ENCODE assay signal across 19 cellular contexts in genomic region chr17:17993366-17993765, GRCh38. TPM values are rescaled to one million over a fixed set of nuclear protein-coding genes. Genes with fewer than 3 reads are reported as not detected.
DNase-seq lines count a peak whose midpoint lies in the region; ATAC-seq, FAIRE-seq and TF ChIP-seq lines count a peak whose summit lies in the region.
"Had no signal": no experiment of that assay in that cellular context is flagged by ENCODE, and none has a peak within 500 bp of the region (broad histone marks: within the 10 kb centered on the region; RNA-seq: fewer than 3 reads in every experiment).

No MANE protein-coding gene starts in this region.

- no peak overlapping the region for H2BK5ac ChIP-seq in neuronal stem cell (ENCODE audit: low read length)

- H3K18ac ChIP-seq in neuronal stem cell (ENCODE audit: low read length): no peak overlapping the region

- peak overlapping the region; percentile 42 for H2BK15ac ChIP-seq in neuronal stem cell (ENCODE audit: low read length)

- no peaks in the 10 kb centered on the region for H3K79me1 ChIP-seq in neuronal stem cell (ENCODE audit: low read depth, low read length)

- H3K4me3 ChIP-seq in astrocyte (ENCODE audit: insufficient read depth, low read depth, low read length): no peak overlapping the region
- no peak overlapping the region for H3K4me3 ChIP-seq in neuronal stem cell (ENCODE audit: low read length in 2 of 2)

- no peak overlapping the region for H3K14ac ChIP-seq in neuronal stem cell (ENCODE audit: low read length)

- no peaks in the 10 kb centered on the region for H4K20me1 ChIP-seq in astrocyte (ENCODE audit: insufficient read depth, low read length)

- FAIRE-seq in astrocyte (lab: Jason Lieb, UNC): no peak

- no peak overlapping the region for H2BK120ac ChIP-seq in neuronal stem cell (ENCODE audit: low read depth, low read length)

- H3K4me3 Mint-ChIP-seq in astrocyte (ENCODE audit: unreplicated experiment): peak overlapping the region; percentile 57
- H3K4me3 Mint-ChIP-seq in stimulated activated naive B cell treated with anti-CD40 and anti-IgM and Interleukin-4, amounts not matched to agents 10 μg/mL and 1 μg/mL and 100 μg/mL, for 72 hours: no peak overlapping the region
- H3K4me3 Mint-ChIP-seq: CD14-positive monocyte had no signal

- H3K9me3 ChIP-seq in astrocyte (ENCODE audit: insufficient read depth, low read depth, low read length) (no peaks in the 10 kb centered on the region), neuronal stem cell (replicated peaks in 1 of 2; ENCODE audit: control insufficient read depth in 2 of 2, insufficient read depth in 1 of 2, low read depth in 1 of 2, low read length in 2 of 2) (no peaks in the 10 kb centered on the region)

- peak overlapping the region; percentile 24 to 50 for H3K27ac Mint-ChIP-seq in activated naive CD4-positive, alpha-beta T cell treated with anti-CD3 and anti-CD28 coated beads, Interleukin-2, amount 50 U/mL, for 72 hours
- H3K27ac Mint-ChIP-seq in astrocyte (ENCODE audit: unreplicated experiment): no peak overlapping the region
- H3K27ac Mint-ChIP-seq in stimulated activated naive B cell treated with anti-CD40 and anti-IgM and Interleukin-4, amounts not matched to agents 10 μg/mL and 1 μg/mL and 100 μg/mL, for 72 hours: peak overlapping the region; percentile 7

- H3K4me2 ChIP-seq in astrocyte (ENCODE audit: low read length) (no peak overlapping the region), neuronal stem cell (ENCODE audit: insufficient read depth, low read length, poor library complexity, severe bottlenecking) (no peak overlapping the region)
- H3K4me2 ChIP-seq: KMS-11 had no signal

- DNase-seq in activated naive CD4-positive, alpha-beta T cell treated with anti-CD3 and anti-CD28 coated beads, Interleukin-2, amount 50 U/mL, for 72 hours (ENCODE audit: low spot score in 2 of 2): no peak
- DNase-seq in activated naive CD4-positive, alpha-beta T cell treated with Interleukin-2 at 50 U/mL for 16 hours: no peak
- DNase-seq in astrocyte (ENCODE audit: low read depth) (no peak), neuronal stem cell (ENCODE audit: low spot score) (no peak), NK-92 (lab: John Stamatoyannopoulos, UW; ENCODE audit: unreplicated experiment) (no peak)
- no peak for DNase-seq in stimulated activated naive B cell treated with anti-CD40 and anti-IgM and Interleukin-4, amounts not matched to agents 10 μg/mL and 1 μg/mL and 100 μg/mL, for 72 hours
- no peak for DNase-seq in activated CD4-positive, alpha-beta T cell treated with anti-CD3 and anti-CD28 coated beads, Interleukin-2, amount 50 U/mL, for 4 hours
- DNase-seq: 8988T, DND-41, GDM1, NCI-H1417 treated with DMSO at 0.1 percent for 48 hours, NCI-H1930, NCI-H345, NCI-H524 treated with DMSO at 0.1 percent for 48 hours had no signal

- H3K9ac ChIP-seq in astrocyte (ENCODE audit: low read length): no peak overlapping the region
- H3K9ac ChIP-seq in neuronal stem cell (ENCODE audit: low read depth, low read length, poor library complexity): no peak overlapping the region
- H3K9ac ChIP-seq: KMS-11 had no signal

- H4K91ac ChIP-seq in neuronal stem cell (ENCODE audit: low read depth, low read length, poor library complexity): no peak overlapping the region

- no CpG with 5 or more reads among the region's 2 CpGs for WGBS in neuronal stem cell (ENCODE audit: extremely low coverage in 2 of 2, insufficient read length in 2 of 2, insufficient replicate concordance in 1 of 2), 2 donors

- H3K9me3 Mint-ChIP-seq in activated naive CD4-positive, alpha-beta T cell treated with anti-CD3 and anti-CD28 coated beads, Interleukin-2, amount 50 U/mL, for 72 hours: no peaks in the 10 kb centered on the region
- no peaks in the 10 kb centered on the region for H3K9me3 Mint-ChIP-seq in astrocyte (ENCODE audit: unreplicated experiment)
- H3K9me3 Mint-ChIP-seq in stimulated activated naive B cell treated with anti-CD40 and anti-IgM and Interleukin-4, amounts not matched to agents 10 μg/mL and 1 μg/mL and 100 μg/mL, for 72 hours: no peaks in the 10 kb centered on the region

- no peak for ATAC-seq in activated naive CD4-positive, alpha-beta T cell treated with anti-CD3 and anti-CD28 coated beads, Interleukin-2, amount 50 U/mL, for 72 hours
- no peak for ATAC-seq in stimulated activated naive B cell treated with anti-CD40 and anti-IgM and Interleukin-4, amounts not matched to agents 10 μg/mL and 1 μg/mL and 100 μg/mL, for 72 hours (replicated peaks)
- ATAC-seq in GM21723 (IDR thresholded peaks at IDR 0.05; ENCODE audit: unreplicated experiment): no peak
- ATAC-seq: HCT116, Panc1 had no signal

- no peaks in the 10 kb centered on the region for H3K79me2 ChIP-seq in astrocyte (ENCODE audit: insufficient read depth, low read length)

- TF ChIP-seq CTCF in astrocyte (IDR thresholded peaks at IDR 0.05; ENCODE audit: insufficient read depth, low read depth, low read length): no peak

- H3K27me3 Mint-ChIP-seq in astrocyte (ENCODE audit: low read depth, unreplicated experiment): peaks cover 11% of the 10 kb centered on the region
- no peaks in the 10 kb centered on the region for H3K27me3 Mint-ChIP-seq in stimulated activated naive B cell treated with anti-CD40 and anti-IgM and Interleukin-4, amounts not matched to agents 10 μg/mL and 1 μg/mL and 100 μg/mL, for 72 hours

- no peak overlapping the region for H3K23ac ChIP-seq in neuronal stem cell (ENCODE audit: low read depth, low read length, poor library complexity)

- H3K36me3 ChIP-seq in astrocyte (ENCODE audit: insufficient read depth, low read length): no peaks in the 10 kb centered on the region
- H3K36me3 ChIP-seq in neuronal stem cell (replicated peaks in 1 of 2; ENCODE audit: control insufficient read depth in 2 of 2, insufficient read depth in 2 of 2, low read length in 2 of 2): no peaks in the 10 kb centered on the region

- H2AFZ ChIP-seq in astrocyte (ENCODE audit: low read depth, low read length) (no peak overlapping the region), neuronal stem cell (ENCODE audit: low read length) (no peak overlapping the region)

- H4K8ac ChIP-seq in neuronal stem cell (ENCODE audit: low read depth, low read length): no peak overlapping the region

- peaks cover 18% of the 10 kb centered on the region for H3K4me1 ChIP-seq in astrocyte (ENCODE audit: insufficient read depth, low read length)
- H3K4me1 ChIP-seq in neuronal stem cell (ENCODE audit: control insufficient read depth in 2 of 2, insufficient read depth in 1 of 2, low read depth in 1 of 2, low read length in 2 of 2): peaks cover 6 to 9% of the 10 kb centered on the region in 2 donors

- peaks cover 13% of the 10 kb centered on the region for H3K4me1 Mint-ChIP-seq in astrocyte (ENCODE audit: low read depth, unreplicated experiment)
- peaks cover 3 to 4% of the 10 kb centered on the region in 2 donors for H3K4me1 Mint-ChIP-seq in stimulated activated naive B cell treated with anti-CD40 and anti-IgM and Interleukin-4, amounts not matched to agents 10 μg/mL and 1 μg/mL and 100 μg/mL, for 72 hours

- H3K27me3 ChIP-seq in astrocyte (ENCODE audit: insufficient read depth, low read length): no peaks in the 10 kb centered on the region
- H3K27me3 ChIP-seq in neuronal stem cell (ENCODE audit: control insufficient read depth in 3 of 3, insufficient read depth in 3 of 3, low read depth in 1 of 3, low read length in 3 of 3): peaks cover 0 to 6% (median 0%) of the 10 kb centered on the region in 3 experiments

- H2BK12ac ChIP-seq in neuronal stem cell (ENCODE audit: low read length): no peak overlapping the region

- H3K27ac ChIP-seq in astrocyte (ENCODE audit: low read depth, low read length) (no peak overlapping the region), neuronal stem cell (replicated peaks; ENCODE audit: low read length) (no peak overlapping the region)
- H3K27ac ChIP-seq: KMS-11 had no signal

- H3K4ac ChIP-seq in neuronal stem cell (ENCODE audit: low read length): no peak overlapping the region

- no peaks in the 10 kb centered on the region for H3K36me3 Mint-ChIP-seq in activated naive CD4-positive, alpha-beta T cell treated with anti-CD3 and anti-CD28 coated beads, Interleukin-2, amount 50 U/mL, for 72 hours
- H3K36me3 Mint-ChIP-seq in astrocyte (ENCODE audit: low read depth, unreplicated experiment): peaks cover 3% of the 10 kb centered on the region
- H3K36me3 Mint-ChIP-seq in stimulated activated naive B cell treated with anti-CD40 and anti-IgM and Interleukin-4, amounts not matched to agents 10 μg/mL and 1 μg/mL and 100 μg/mL, for 72 hours: peaks cover 0 to 7% of the 10 kb centered on the region in 2 donors
- H3K36me3 Mint-ChIP-seq: CD14-positive monocyte had no signal

- H2AK5ac ChIP-seq in neuronal stem cell (ENCODE audit: low read depth, low read length): peak overlapping the region; percentile 69

RNA-seq across cellular contexts. Expression of gene DRC3, which starts 20.7 kb away (rescaled TPM):
- total RNA-seq in activated naive CD4-positive, alpha-beta T cell treated with anti-CD3 and anti-CD28 coated beads, Interleukin-2, amount 50 U/mL, for 72 hours: under 1 TPM; 0.05 to 0.12 TPM
- 0.43 and 1.1 TPM in 2 replicates for total RNA-seq in astrocyte
- polyA plus RNA-seq in neuronal stem cell (2013, experiment 1 of 2): 1.1 TPM
- polyA plus RNA-seq in neuronal stem cell (2013, experiment 2 of 2): 0.62 TPM

RNA-seq across cellular contexts. Expression of gene TOM1L2, which starts 21.2 kb away (rescaled TPM):
- total RNA-seq in activated naive CD4-positive, alpha-beta T cell treated with anti-CD3 and anti-CD28 coated beads, Interleukin-2, amount 50 U/mL, for 72 hours: 10 to 100 TPM; 16.3 to 19.8 TPM
- 50.3 and 54.4 TPM in 2 replicates for total RNA-seq in astrocyte
- 11.3 TPM for polyA plus RNA-seq in neuronal stem cell (2013, experiment 1 of 2)
- polyA plus RNA-seq in neuronal stem cell (2013, experiment 2 of 2): 12.2 TPM

RNA-seq across cellular contexts. Expression of gene ATPAF2, which starts 45.6 kb away (rescaled TPM):
- 10 to 100 TPM; 32.2 to 35.0 TPM for total RNA-seq in activated naive CD4-positive, alpha-beta T cell treated with anti-CD3 and anti-CD28 coated beads, Interleukin-2, amount 50 U/mL, for 72 hours
- total RNA-seq in astrocyte: 24.8 and 27.9 TPM in 2 replicates
- polyA plus RNA-seq in neuronal stem cell (2013, experiment 1 of 2): 18.5 TPM
- polyA plus RNA-seq in neuronal stem cell (2013, experiment 2 of 2): 19.0 TPM

RNA-seq across cellular contexts. Expression of gene GID4, which starts 45.8 kb away (rescaled TPM):
- 1 to 10 TPM; 5.8 to 8.1 TPM for total RNA-seq in activated naive CD4-positive, alpha-beta T cell treated with anti-CD3 and anti-CD28 coated beads, Interleukin-2, amount 50 U/mL, for 72 hours
- total RNA-seq in astrocyte: 9.2 and 9.9 TPM in 2 replicates
- 9.7 TPM for polyA plus RNA-seq in neuronal stem cell (2013, experiment 1 of 2)
- 10.5 TPM for polyA plus RNA-seq in neuronal stem cell (2013, experiment 2 of 2)
